21 cellular contexts compared by ENCODE assay signal in genomic region chr11:104713366-104713765, GRCh38.
DNase-seq lines count a peak whose midpoint lies in the region; ATAC-seq and TF ChIP-seq lines count a peak whose summit lies in the region.
"Had no signal": no experiment of that assay in that cellular context is flagged by ENCODE, and none has a peak within 500 bp of the region (broad histone marks: within the 10 kb centered on the region; RNA-seq: fewer than 3 reads in every experiment).

No MANE protein-coding gene starts in this region.

- no peaks in the 10 kb centered on the region for H3K4me1 ChIP-seq in neural progenitor cell
- H3K4me1 ChIP-seq: Peyer's patch had no signal

- H3K4me1 Mint-ChIP-seq in neural progenitor cell = no peaks in the 10 kb centered on the region

- H3F3A ChIP-seq in neural progenitor cell (ENCODE audit: low read depth) = no peaks in the 10 kb centered on the region

- H3K4me2 ChIP-seq in neural progenitor cell = no peak overlapping the region

- no peak overlapping the region for H2AFZ ChIP-seq in neural progenitor cell (replicated peaks)

- H3K27me3 ChIP-seq in neural progenitor cell = no peaks in the 10 kb centered on the region
- H3K27me3 ChIP-seq: Peyer's patch had no signal

- no peak for TF ChIP-seq CTCF in AG10803 (conservative IDR thresholded peaks at IDR 0.05; ENCODE audit: low read length)
- no peak for TF ChIP-seq CTCF in choroid plexus epithelial cell (conservative IDR thresholded peaks at IDR 0.05; ENCODE audit: low read depth, low read length)
- no peak for TF ChIP-seq CTCF in fibroblast of villous mesenchyme (IDR thresholded peaks at IDR 0.05; ENCODE audit: insufficient read depth, low read depth, low read length)
- no peak for TF ChIP-seq CTCF in neural progenitor cell (IDR thresholded peaks at IDR 0.05)

- H3K4me3 Mint-ChIP-seq in neural progenitor cell = no peak overlapping the region
- H3K4me3 Mint-ChIP-seq: CD4-positive, CD25-positive, alpha-beta regulatory T cell had no signal

- H3K4me3 ChIP-seq in AG10803 (ENCODE audit: low read length) (no peak overlapping the region), choroid plexus epithelial cell (ENCODE audit: low read depth, low read length) (no peak overlapping the region), fibroblast of villous mesenchyme (ENCODE audit: low read depth, low read length) (no peak overlapping the region), neural progenitor cell (no peak overlapping the region)
- H3K4me3 ChIP-seq: Peyer's patch had no signal

- no peak overlapping the region for H3K9ac ChIP-seq in neural progenitor cell

- H3K36me3 Mint-ChIP-seq in neural progenitor cell = no peaks in the 10 kb centered on the region
- H3K36me3 Mint-ChIP-seq: CD4-positive, CD25-positive, alpha-beta regulatory T cell had no signal

- no peaks in the 10 kb centered on the region for H4K20me1 ChIP-seq in neural progenitor cell (ENCODE audit: low read depth)

- no peak overlapping the region for H3K27ac Mint-ChIP-seq in neural progenitor cell

- H3K27me3 Mint-ChIP-seq in neural progenitor cell (ENCODE audit: insufficient read depth, low read depth) = no peaks in the 10 kb centered on the region
- H3K27me3 Mint-ChIP-seq: CD4-positive, CD25-positive, alpha-beta regulatory T cell had no signal

- H3K9me3 Mint-ChIP-seq in neural progenitor cell = no peaks in the 10 kb centered on the region

- H3K9me3 ChIP-seq in neural progenitor cell (ENCODE audit: low read depth) = no peaks in the 10 kb centered on the region
- H3K9me3 ChIP-seq: Peyer's patch had no signal

- no peak for ATAC-seq in GM21723 (IDR thresholded peaks at IDR 0.05; ENCODE audit: unreplicated experiment)
- ATAC-seq in GM21390 (IDR thresholded peaks at IDR 0.05; ENCODE audit: unreplicated experiment) = no peak
- no peak for ATAC-seq in GM19351 (IDR thresholded peaks at IDR 0.05; ENCODE audit: unreplicated experiment)
- ATAC-seq: HepG2 had no signal

- no peaks in the 10 kb centered on the region for H3K79me2 ChIP-seq in neural progenitor cell (ENCODE audit: low read depth)

- H3K27ac ChIP-seq in neural progenitor cell = no peak overlapping the region
- H3K27ac ChIP-seq: Peyer's patch had no signal

- H3K36me3 ChIP-seq in neural progenitor cell = no peaks in the 10 kb centered on the region
- H3K36me3 ChIP-seq: Peyer's patch had no signal

- peak; percentile 12 for DNase-seq in AG10803 (ENCODE audit: low read depth)
- DNase-seq in LHCN-M2 (ENCODE audit: low read depth) = peak; percentile 63
- peak; percentile 48 for DNase-seq in choroid plexus epithelial cell (ENCODE audit: low read depth)
- peak; percentile 49 for DNase-seq in fibroblast of villous mesenchyme (ENCODE audit: low read depth)
- DNase-seq in neural progenitor cell (ENCODE audit: low spot score) = no peak
- DNase-seq: AML-193; Calu3; CD4-positive, CD25-positive, alpha-beta regulatory T cell; DMS79 treated with DMSO at 0.1 percent for 48 hours; GDM1; Karpas-422; MV-4-11; NCI-H1417 treated with DMSO at 0.1 percent for 48 hours; NCI-H2029; NCI-H510A treated with DMSO at 0.1 percent for 48 hours; Peyer's patch; SHP77 treated with DMSO at 0.1 percent for 48 hours had no signal
